In genomic region chr13:66835040-66835628, GRCh38 we compare ENCODE assay signal across 10 cellular contexts.
DNase-seq lines count a peak whose midpoint lies in the region; ATAC-seq and TF ChIP-seq lines count a peak whose summit lies in the region.
"Had no signal": no experiment of that assay in that cellular context is flagged by ENCODE, and none has a peak within 500 bp of the region (broad histone marks: within the 10 kb centered on the region; RNA-seq: fewer than 3 reads in every experiment).

No MANE protein-coding gene starts in this region.

- intact Hi-C loops in A673 (cut with micrococcal nuclease; ENCODE audit: unreplicated experiment) = no loop called here
- intact Hi-C loops in vagina (cut with DNase I) = no loop called here
- intact Hi-C loops in activated T-helper 1 cell treated with anti-CD3 and anti-CD28 coated beads, Interleukin-12 subunit alpha, Interleukin-12 subunit beta, Interleukin-2, Interleukin-4 antibody, amounts not matched to agents 30 ng/mL and 10 ng/mL and 1 ng/mL, durations not matched to agents 14 hours and 24 hours and 36 hours (cut with micrococcal nuclease) = no loop called here

- no peak overlapping the region for H3K27ac Mint-ChIP-seq in activated T-helper 1 cell treated with anti-CD3 and anti-CD28 coated beads, Interleukin-12 subunit alpha, Interleukin-12 subunit beta, Interleukin-2, Interleukin-4 antibody, amounts not matched to agents 30 ng/mL and 10 ng/mL and 1 ng/mL, durations not matched to agents 14 hours and 24 hours and 36 hours
- H3K27ac Mint-ChIP-seq: dendritic cell treated with granulocyte-macrophage colony-stimulating factor and Interleukin-4, amounts not matched to agents 40 ng/mL and 50 ng/mL, for 4 days had no signal

- peak; percentile 66 for DNase-seq in A673 (ENCODE audit: low spot score)
- peak; percentile 97 for DNase-seq in NCI-H2171 treated with DMSO at 0.1 percent for 48 hours (lab: John Stamatoyannopoulos, UW)
- peak; percentile 70 to 82 for DNase-seq in dermis microvascular lymphatic vessel endothelial cell (ENCODE audit: low read depth in 2 of 2)
- peak; percentile 84 for DNase-seq in midbrain (lab: John Stamatoyannopoulos, UW)
- no peak for DNase-seq in vagina (ENCODE audit: extremely low spot score in 2 of 2)
- no peak for DNase-seq in activated T-helper 1 cell treated with anti-CD3 and anti-CD28 coated beads, Interleukin-12 subunit alpha, Interleukin-12 subunit beta, Interleukin-2, Interleukin-4 antibody, amounts not matched to agents 30 ng/mL and 10 ng/mL and 1 ng/mL, durations not matched to agents 14 hours and 24 hours and 36 hours (ENCODE audit: low spot score)
- DNase-seq: PC-9 had no signal

- no TSS peak for BruUV-seq in A673 (replicated peaks; lab: Mats Ljungman, UMichigan)

- H3K9me3 ChIP-seq in A673 (ENCODE audit: low read depth, low read length, poor library complexity, severe bottlenecking) = no peaks in the 10 kb centered on the region
- H3K9me3 ChIP-seq in vagina = no peaks in the 10 kb centered on the region

- H3K27ac ChIP-seq in A673 (ENCODE audit: low read depth, low read length, poor library complexity, severe bottlenecking) (no peak overlapping the region), vagina (no peak overlapping the region)
- H3K27ac ChIP-seq: PC-9 had no signal

- POLR2A ChIA-PET in A673 (lab: Charles Lee; ENCODE audit: low non-redundant PET) = no interaction called here

- H3K27me3 Mint-ChIP-seq in activated T-helper 1 cell treated with anti-CD3 and anti-CD28 coated beads, Interleukin-12 subunit alpha, Interleukin-12 subunit beta, Interleukin-2, Interleukin-4 antibody, amounts not matched to agents 30 ng/mL and 10 ng/mL and 1 ng/mL, durations not matched to agents 14 hours and 24 hours and 36 hours (ENCODE audit: insufficient read depth) = no peaks in the 10 kb centered on the region
- H3K27me3 Mint-ChIP-seq: dendritic cell treated with granulocyte-macrophage colony-stimulating factor and Interleukin-4, amounts not matched to agents 40 ng/mL and 50 ng/mL, for 4 days had no signal

- H3K4me1 ChIP-seq in A673 (ENCODE audit: insufficient read depth, low read length, poor library complexity, severe bottlenecking) = peaks cover 6% of the 10 kb centered on the region
- no peaks in the 10 kb centered on the region for H3K4me1 ChIP-seq in vagina

- H3K4me3 ChIP-seq in A673 (ENCODE audit: low read depth, low read length, poor library complexity, severe bottlenecking) (no peak overlapping the region), vagina (no peak overlapping the region)
- H3K4me3 ChIP-seq: PC-9 had no signal

- no peaks in the 10 kb centered on the region for H3K27me3 ChIP-seq in A673 (replicated peaks; ENCODE audit: insufficient read depth, low read depth, low read length, poor library complexity)
- H3K27me3 ChIP-seq in vagina = no peaks in the 10 kb centered on the region

- TF ChIP-seq CTCF in A673 (conservative IDR thresholded peaks at IDR 0.05; ENCODE audit: low read depth, low read length) (no peak), vagina (IDR thresholded peaks at IDR 0.05) (no peak)

- CTCF ChIA-PET in A673 (lab: Charles Lee) = no interaction called here

- H3K9me3 Mint-ChIP-seq in activated T-helper 1 cell treated with anti-CD3 and anti-CD28 coated beads, Interleukin-12 subunit alpha, Interleukin-12 subunit beta, Interleukin-2, Interleukin-4 antibody, amounts not matched to agents 30 ng/mL and 10 ng/mL and 1 ng/mL, durations not matched to agents 14 hours and 24 hours and 36 hours = no peaks in the 10 kb centered on the region

- TF ChIP-seq POLR2A in vagina (IDR thresholded peaks at IDR 0.05) = no peak

- ATAC-seq in GM19023 (IDR thresholded peaks at IDR 0.05; ENCODE audit: unreplicated experiment) = no peak
- no peak for ATAC-seq in GM21367 (IDR thresholded peaks at IDR 0.05; ENCODE audit: unreplicated experiment)

- no peaks in the 10 kb centered on the region for H3K4me1 Mint-ChIP-seq in activated T-helper 1 cell treated with anti-CD3 and anti-CD28 coated beads, Interleukin-12 subunit alpha, Interleukin-12 subunit beta, Interleukin-2, Interleukin-4 antibody, amounts not matched to agents 30 ng/mL and 10 ng/mL and 1 ng/mL, durations not matched to agents 14 hours and 24 hours and 36 hours (ENCODE audit: low read depth)

- no peaks in the 10 kb centered on the region for H3K36me3 ChIP-seq in A673 (ENCODE audit: insufficient read depth, low read length, poor library complexity, severe bottlenecking)
- no peaks in the 10 kb centered on the region for H3K36me3 ChIP-seq in vagina

- no peak overlapping the region for H3K4me3 Mint-ChIP-seq in activated T-helper 1 cell treated with anti-CD3 and anti-CD28 coated beads, Interleukin-12 subunit alpha, Interleukin-12 subunit beta, Interleukin-2, Interleukin-4 antibody, amounts not matched to agents 30 ng/mL and 10 ng/mL and 1 ng/mL, durations not matched to agents 14 hours and 24 hours and 36 hours
- H3K4me3 Mint-ChIP-seq: dendritic cell treated with granulocyte-macrophage colony-stimulating factor and Interleukin-4, amounts not matched to agents 40 ng/mL and 50 ng/mL, for 4 days had no signal

- no peaks in the 10 kb centered on the region for H3K36me3 Mint-ChIP-seq in activated T-helper 1 cell treated with anti-CD3 and anti-CD28 coated beads, Interleukin-12 subunit alpha, Interleukin-12 subunit beta, Interleukin-2, Interleukin-4 antibody, amounts not matched to agents 30 ng/mL and 10 ng/mL and 1 ng/mL, durations not matched to agents 14 hours and 24 hours and 36 hours (ENCODE audit: low read depth)

Comparison
In these comparisons a context has a peak if more than half of its experiments do, and no peak if none do; other contexts are left out.
1. DNase-seq: peak in A673 (single experiment), NCI-H2171 treated with DMSO at 0.1 percent for 48 hours (single experiment), dermis microvascular lymphatic vessel endothelial cell (2 of 2) and midbrain (single experiment); none in vagina (0 of 2) and activated T-helper 1 cell treated with anti-CD3 and anti-CD28 coated beads, Interleukin-12 subunit alpha, Interleukin-12 subunit beta, Interleukin-2, Interleukin-4 antibody, amounts not matched to agents 30 ng/mL and 10 ng/mL and 1 ng/mL, durations not matched to agents 14 hours and 24 hours and 36 hours (single experiment).